1 cellular context compared by ENCODE assay signal in the genomic region with DNA sequence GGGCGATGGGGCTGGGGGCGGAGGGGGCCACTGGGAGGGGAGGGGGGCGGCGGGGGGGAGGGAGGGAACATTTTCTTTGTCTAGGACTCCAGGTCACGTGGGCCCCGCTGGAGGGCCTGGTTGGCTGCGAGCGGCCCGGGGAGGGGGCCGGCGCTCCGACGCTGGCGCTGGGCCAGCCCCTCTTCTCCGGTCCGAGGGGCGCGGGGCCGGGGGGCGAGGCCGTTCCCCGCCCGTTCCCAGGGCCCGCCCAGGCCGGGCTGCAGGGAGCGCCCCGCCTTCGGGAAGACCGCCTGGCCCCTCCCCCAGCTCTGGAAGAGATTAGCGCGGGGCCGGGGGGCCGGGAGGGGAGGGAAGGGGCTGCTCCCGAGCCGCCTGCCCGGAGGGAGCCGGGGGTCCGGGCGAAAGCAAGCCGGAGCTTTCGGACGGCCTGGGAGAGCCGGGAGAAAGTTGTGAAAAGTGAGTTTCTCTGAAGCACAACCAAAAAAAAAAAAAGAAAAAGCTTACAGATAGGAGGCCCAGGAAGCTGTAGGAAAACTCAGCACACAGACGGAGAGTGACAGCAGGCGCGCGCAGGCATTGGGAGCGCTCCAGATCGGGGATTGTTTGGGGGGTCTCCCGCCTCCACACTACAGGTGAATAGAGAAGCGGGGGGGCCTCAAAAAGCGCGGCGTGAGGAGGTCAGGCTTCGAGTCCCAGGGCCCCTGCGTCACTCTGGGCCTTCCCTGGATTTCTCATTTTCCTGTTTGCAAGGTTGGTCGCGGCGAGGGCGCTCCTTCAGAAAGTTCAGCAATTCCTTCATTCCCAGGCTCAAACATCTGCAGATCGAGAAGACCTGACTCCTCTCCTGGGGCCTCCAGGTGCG.
TF ChIP-seq lines count a peak whose summit lies in the region.

No MANE protein-coding gene starts in this region.

TF ChIP-seq in HepG2, 621 proteins besides CTCF, POLR2A, EP300 and RAD21 (continued from another document and continues in another):
- TF ChIP-seq ZBTB10 (CRISPR knock-in tag; IDR thresholded peaks at IDR 0.05; ENCODE audit: borderline replicate concordance), result no peak
- TF ChIP-seq ZNF180 (CRISPR knock-in tag; IDR thresholded peaks at IDR 0.05; ENCODE audit: borderline replicate concordance, low read depth), result no peak
- no peak for TF ChIP-seq TRIM24 (CRISPR knock-in tag; IDR thresholded peaks at IDR 0.05)
- no peak for TF ChIP-seq ATF1 (CRISPR knock-in tag; IDR thresholded peaks at IDR 0.05)
- no peak for TF ChIP-seq SNAPC2 (CRISPR knock-in tag; IDR thresholded peaks at IDR 0.05)
- no peak for TF ChIP-seq ZNF792 (CRISPR knock-in tag; IDR thresholded peaks at IDR 0.05)
- TF ChIP-seq TBL1XR1 (IDR thresholded peaks at IDR 0.05; ENCODE audit: borderline replicate concordance, low read length, partially characterized antibody), result no peak
- no peak for TF ChIP-seq SMC3 (IDR thresholded peaks at IDR 0.05; ENCODE audit: low read length)
- no peak for TF ChIP-seq ZMYM4 (CRISPR knock-in tag; IDR thresholded peaks at IDR 0.05)
- TF ChIP-seq, protein P1, sequence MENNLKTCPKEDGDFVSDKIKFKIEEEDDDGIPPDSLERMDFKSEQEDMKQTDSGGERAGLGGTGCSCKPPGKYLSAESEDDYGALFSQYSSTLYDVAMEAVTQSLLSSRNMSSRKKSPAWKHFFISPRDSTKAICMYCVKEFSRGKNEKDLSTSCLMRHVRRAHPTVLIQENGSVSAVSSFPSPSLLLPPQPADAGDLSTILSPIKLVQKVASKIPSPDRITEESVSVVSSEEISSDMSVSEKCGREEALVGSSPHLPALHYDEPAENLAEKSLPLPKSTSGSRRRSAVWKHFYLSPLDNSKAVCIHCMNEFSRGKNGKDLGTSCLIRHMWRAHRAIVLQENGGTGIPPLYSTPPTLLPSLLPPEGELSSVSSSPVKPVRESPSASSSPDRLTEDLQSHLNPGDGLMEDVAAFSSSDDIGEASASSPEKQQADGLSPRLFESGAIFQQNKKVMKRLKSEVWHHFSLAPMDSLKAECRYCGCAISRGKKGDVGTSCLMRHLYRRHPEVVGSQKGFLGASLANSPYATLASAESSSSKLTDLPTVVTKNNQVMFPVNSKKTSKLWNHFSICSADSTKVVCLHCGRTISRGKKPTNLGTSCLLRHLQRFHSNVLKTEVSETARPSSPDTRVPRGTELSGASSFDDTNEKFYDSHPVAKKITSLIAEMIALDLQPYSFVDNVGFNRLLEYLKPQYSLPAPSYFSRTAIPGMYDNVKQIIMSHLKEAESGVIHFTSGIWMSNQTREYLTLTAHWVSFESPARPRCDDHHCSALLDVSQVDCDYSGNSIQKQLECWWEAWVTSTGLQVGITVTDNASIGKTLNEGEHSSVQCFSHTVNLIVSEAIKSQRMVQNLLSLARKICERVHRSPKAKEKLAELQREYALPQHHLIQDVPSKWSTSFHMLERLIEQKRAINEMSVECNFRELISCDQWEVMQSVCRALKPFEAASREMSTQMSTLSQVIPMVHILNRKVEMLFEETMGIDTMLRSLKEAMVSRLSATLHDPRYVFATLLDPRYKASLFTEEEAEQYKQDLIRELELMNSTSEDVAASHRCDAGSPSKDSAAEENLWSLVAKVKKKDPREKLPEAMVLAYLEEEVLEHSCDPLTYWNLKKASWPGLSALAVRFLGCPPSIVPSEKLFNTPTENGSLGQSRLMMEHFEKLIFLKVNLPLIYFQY (CRISPR knock-in tag; IDR thresholded peaks at IDR 0.05; ENCODE audit: borderline replicate concordance), result no peak
- TF ChIP-seq SRSF4 (IDR thresholded peaks at IDR 0.05; ENCODE audit: low read depth, low read length, poor library complexity, severe bottlenecking), result no peak
- no peak for TF ChIP-seq ZBTB49 (CRISPR knock-in tag; IDR thresholded peaks at IDR 0.05; ENCODE audit: borderline replicate concordance)
- TF ChIP-seq ZFY (CRISPR knock-in tag; IDR thresholded peaks at IDR 0.05), result peak; percentile 45; the same call in 1 of the 2 replicates
- TF ChIP-seq, protein P2, sequence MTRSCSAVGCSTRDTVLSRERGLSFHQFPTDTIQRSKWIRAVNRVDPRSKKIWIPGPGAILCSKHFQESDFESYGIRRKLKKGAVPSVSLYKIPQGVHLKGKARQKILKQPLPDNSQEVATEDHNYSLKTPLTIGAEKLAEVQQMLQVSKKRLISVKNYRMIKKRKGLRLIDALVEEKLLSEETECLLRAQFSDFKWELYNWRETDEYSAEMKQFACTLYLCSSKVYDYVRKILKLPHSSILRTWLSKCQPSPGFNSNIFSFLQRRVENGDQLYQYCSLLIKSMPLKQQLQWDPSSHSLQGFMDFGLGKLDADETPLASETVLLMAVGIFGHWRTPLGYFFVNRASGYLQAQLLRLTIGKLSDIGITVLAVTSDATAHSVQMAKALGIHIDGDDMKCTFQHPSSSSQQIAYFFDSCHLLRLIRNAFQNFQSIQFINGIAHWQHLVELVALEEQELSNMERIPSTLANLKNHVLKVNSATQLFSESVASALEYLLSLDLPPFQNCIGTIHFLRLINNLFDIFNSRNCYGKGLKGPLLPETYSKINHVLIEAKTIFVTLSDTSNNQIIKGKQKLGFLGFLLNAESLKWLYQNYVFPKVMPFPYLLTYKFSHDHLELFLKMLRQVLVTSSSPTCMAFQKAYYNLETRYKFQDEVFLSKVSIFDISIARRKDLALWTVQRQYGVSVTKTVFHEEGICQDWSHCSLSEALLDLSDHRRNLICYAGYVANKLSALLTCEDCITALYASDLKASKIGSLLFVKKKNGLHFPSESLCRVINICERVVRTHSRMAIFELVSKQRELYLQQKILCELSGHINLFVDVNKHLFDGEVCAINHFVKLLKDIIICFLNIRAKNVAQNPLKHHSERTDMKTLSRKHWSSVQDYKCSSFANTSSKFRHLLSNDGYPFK (CRISPR knock-in tag; IDR thresholded peaks at IDR 0.05; ENCODE audit: borderline replicate concordance), result no peak
- TF ChIP-seq NR0B2 (CRISPR knock-in tag; IDR thresholded peaks at IDR 0.05), result no peak
- TF ChIP-seq RBM22 (optimal IDR thresholded peaks at IDR 0.05; ENCODE audit: low read length), result no peak
- TF ChIP-seq ZBTB8A (CRISPR knock-in tag; IDR thresholded peaks at IDR 0.05; ENCODE audit: borderline replicate concordance, low read depth), result no peak
- TF ChIP-seq ZNF275 (CRISPR knock-in tag; IDR thresholded peaks at IDR 0.05; ENCODE audit: borderline replicate concordance), result no peak
- no peak for TF ChIP-seq RBFOX2 (IDR thresholded peaks at IDR 0.05; ENCODE audit: low read depth, low read length)
- no peak for TF ChIP-seq CSRNP1 (CRISPR knock-in tag; IDR thresholded peaks at IDR 0.05)
- TF ChIP-seq SMAD1 (CRISPR knock-in tag; IDR thresholded peaks at IDR 0.05; ENCODE audit: borderline replicate concordance, low read depth), result no peak
- 0 out of 2 replicates have a peak, but pooled peaks have one; percentile 36 for TF ChIP-seq ZC3H4 (CRISPR knock-in tag; IDR thresholded peaks at IDR 0.05; ENCODE audit: borderline replicate concordance)
- TF ChIP-seq RAD51 (IDR thresholded peaks at IDR 0.05; ENCODE audit: borderline replicate concordance), result no peak
- no peak for TF ChIP-seq HES4 (CRISPR knock-in tag; IDR thresholded peaks at IDR 0.05; ENCODE audit: borderline replicate concordance)
- no peak for TF ChIP-seq GTF3A (CRISPR knock-in tag; conservative IDR thresholded peaks at IDR 0.05)
- no peak for TF ChIP-seq ETV6 (CRISPR knock-in tag; conservative IDR thresholded peaks at IDR 0.05)
- 0 out of 2 replicates have a peak, but pooled peaks have one; percentile 40 for TF ChIP-seq SALL1 (CRISPR knock-in tag; IDR thresholded peaks at IDR 0.05)
- TF ChIP-seq ZNF776 (CRISPR knock-in tag; IDR thresholded peaks at IDR 0.05), result no peak
- 0 out of 2 replicates have a peak, but pooled peaks have one; percentile 68 for TF ChIP-seq ZBTB7B (CRISPR knock-in tag; IDR thresholded peaks at IDR 0.05)
- TF ChIP-seq GATA4 (IDR thresholded peaks at IDR 0.05; ENCODE audit: borderline replicate concordance, low read depth), result no peak
- TF ChIP-seq CEBPG (CRISPR knock-in tag; IDR thresholded peaks at IDR 0.05), result no peak
- no peak for TF ChIP-seq FLYWCH1 (CRISPR knock-in tag; IDR thresholded peaks at IDR 0.05)
- no peak for TF ChIP-seq ZNF484 (CRISPR knock-in tag; IDR thresholded peaks at IDR 0.05; ENCODE audit: borderline replicate concordance, low read depth)
- TF ChIP-seq BCLAF1 (IDR thresholded peaks at IDR 0.05), result no peak
- no peak for TF ChIP-seq ZNF749 (CRISPR knock-in tag; IDR thresholded peaks at IDR 0.05; ENCODE audit: borderline replicate concordance)
- TF ChIP-seq SOX6 (IDR thresholded peaks at IDR 0.05), result no peak
- TF ChIP-seq SOX6 (CRISPR knock-in tag; IDR thresholded peaks at IDR 0.05), result no peak
- TF ChIP-seq ZNF761 (CRISPR knock-in tag; conservative IDR thresholded peaks at IDR 0.05), result no peak
- no peak; the same call in 1 of the 2 replicates for TF ChIP-seq ERF (CRISPR knock-in tag; IDR thresholded peaks at IDR 0.05)
